ENCODE assay signal across 1 cellular context in the genomic region with DNA sequence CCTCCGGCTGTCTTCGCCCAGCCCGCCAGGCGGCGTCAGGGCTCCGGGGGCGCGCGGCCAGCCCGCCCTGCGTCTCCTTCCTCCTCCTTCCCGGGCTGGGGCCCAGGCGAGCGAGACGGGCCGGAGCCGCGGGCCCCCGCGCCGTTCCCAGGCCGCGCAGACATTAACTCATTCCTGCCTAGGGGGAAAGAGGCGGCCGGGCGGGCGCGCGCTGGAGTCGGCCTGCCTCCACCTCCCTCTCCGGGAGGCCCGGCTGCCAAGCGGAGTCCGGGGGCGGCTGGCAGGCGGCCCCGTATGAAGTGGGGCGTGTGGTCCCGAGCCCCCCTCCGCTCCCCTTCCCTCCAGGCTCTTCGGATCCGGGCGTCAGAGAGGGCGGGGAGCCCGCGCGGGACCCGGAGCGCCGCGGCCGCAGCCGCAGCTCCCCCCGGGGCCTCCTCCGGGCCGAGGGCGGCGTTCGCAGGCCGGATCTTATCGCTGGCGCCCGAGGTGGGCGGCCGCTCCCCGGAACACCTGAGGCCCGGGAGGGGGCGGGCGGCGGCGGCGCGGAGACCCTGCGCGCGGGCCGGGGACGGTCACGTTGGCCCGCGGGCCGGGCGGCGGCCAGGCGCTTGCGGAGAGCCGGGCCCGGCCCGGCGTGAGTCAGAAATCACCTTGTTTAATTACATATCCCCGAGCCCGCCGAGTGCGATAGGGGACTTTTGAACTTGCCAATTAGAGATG.
TF ChIP-seq lines count a peak whose summit lies in the region.

No MANE protein-coding gene starts in this region.

TF ChIP-seq in K562, 482 proteins besides CTCF, POLR2A, EP300 and RAD21 (continued from another document):
- TF ChIP-seq ZNF507 (tag; conservative IDR thresholded peaks at IDR 0.05) (no peak), TAF1 (IDR thresholded peaks at IDR 0.05; ENCODE audit: control insufficient read depth, extremely low read depth, insufficient read depth, low read length, severe bottlenecking) (peak; percentile 65), PTRF (tag; IDR thresholded peaks at IDR 0.05) (no peak), CTBP1 (IDR thresholded peaks at IDR 0.05; ENCODE audit: borderline replicate concordance) (peak; percentile 84), NFIX (CRISPR knock-in tag; IDR thresholded peaks at IDR 0.05; ENCODE audit: low read depth) (no peak), HNRNPL (IDR thresholded peaks at IDR 0.05; ENCODE audit: low read depth, low read length) (0 out of 2 replicates have a peak, but pooled peaks have one; percentile 61), MTA3 (IDR thresholded peaks at IDR 0.05; ENCODE audit: borderline replicate concordance) (peak; percentile 48; the same call in 1 of the 2 replicates), GTF2E2 (tag; IDR thresholded peaks at IDR 0.05) (no peak; the same call in 1 of the 2 replicates), KDM1A (IDR thresholded peaks at IDR 0.05) (no peak), IFI16 (CRISPR knock-in tag; IDR thresholded peaks at IDR 0.05) (no peak), VEZF1 (CRISPR knock-in tag; IDR thresholded peaks at IDR 0.05) (peak; percentile 84), ZNF384 (IDR thresholded peaks at IDR 0.05; ENCODE audit: low read depth, low read length) (peak; percentile 23; the same call in 1 of the 2 replicates), HNRNPLL (IDR thresholded peaks at IDR 0.05; ENCODE audit: low read depth, low read length, poor library complexity, severe bottlenecking) (peak; percentile 15), HINFP (tag; conservative IDR thresholded peaks at IDR 0.05; ENCODE audit: low read depth) (no peak), BHLHE40 (IDR thresholded peaks at IDR 0.05; ENCODE audit: low read length) (0 out of 2 replicates have a peak, but pooled peaks have one; percentile 34), RBM34 (IDR thresholded peaks at IDR 0.05; ENCODE audit: borderline replicate concordance, insufficient read depth, low read length) (no peak), SAFB2 (IDR thresholded peaks at IDR 0.05; ENCODE audit: borderline replicate concordance, low read depth, low read length, severe bottlenecking) (no peak), TRIM24 (IDR thresholded peaks at IDR 0.05) (no peak), BDP1 (IDR thresholded peaks at IDR 0.05; ENCODE audit: insufficient read depth, insufficient read length) (no peak), ZNF431 (CRISPR knock-in tag; IDR thresholded peaks at IDR 0.05) (no peak), DPF2 (IDR thresholded peaks at IDR 0.05) (no peak), ZNF24 (IDR thresholded peaks at IDR 0.05) (no peak), FOSL1 (tag; conservative IDR thresholded peaks at IDR 0.05) (peak; percentile 26; the same call in 1 of the 2 replicates), CREB3 (tag; conservative IDR thresholded peaks at IDR 0.05; ENCODE audit: low read depth) (no peak), SRF (CRISPR knock-in tag; IDR thresholded peaks at IDR 0.05) (0 out of 4 replicates have a peak, but pooled peaks of 1 of the 2 experiments have one; percentile 32)
- TF ChIP-seq, protein P1, sequence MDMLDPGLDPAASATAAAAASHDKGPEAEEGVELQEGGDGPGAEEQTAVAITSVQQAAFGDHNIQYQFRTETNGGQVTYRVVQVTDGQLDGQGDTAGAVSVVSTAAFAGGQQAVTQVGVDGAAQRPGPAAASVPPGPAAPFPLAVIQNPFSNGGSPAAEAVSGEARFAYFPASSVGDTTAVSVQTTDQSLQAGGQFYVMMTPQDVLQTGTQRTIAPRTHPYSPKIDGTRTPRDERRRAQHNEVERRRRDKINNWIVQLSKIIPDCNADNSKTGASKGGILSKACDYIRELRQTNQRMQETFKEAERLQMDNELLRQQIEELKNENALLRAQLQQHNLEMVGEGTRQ (CRISPR knock-in tag; IDR thresholded peaks at IDR 0.05): no peak
- TF ChIP-seq, protein P2, sequence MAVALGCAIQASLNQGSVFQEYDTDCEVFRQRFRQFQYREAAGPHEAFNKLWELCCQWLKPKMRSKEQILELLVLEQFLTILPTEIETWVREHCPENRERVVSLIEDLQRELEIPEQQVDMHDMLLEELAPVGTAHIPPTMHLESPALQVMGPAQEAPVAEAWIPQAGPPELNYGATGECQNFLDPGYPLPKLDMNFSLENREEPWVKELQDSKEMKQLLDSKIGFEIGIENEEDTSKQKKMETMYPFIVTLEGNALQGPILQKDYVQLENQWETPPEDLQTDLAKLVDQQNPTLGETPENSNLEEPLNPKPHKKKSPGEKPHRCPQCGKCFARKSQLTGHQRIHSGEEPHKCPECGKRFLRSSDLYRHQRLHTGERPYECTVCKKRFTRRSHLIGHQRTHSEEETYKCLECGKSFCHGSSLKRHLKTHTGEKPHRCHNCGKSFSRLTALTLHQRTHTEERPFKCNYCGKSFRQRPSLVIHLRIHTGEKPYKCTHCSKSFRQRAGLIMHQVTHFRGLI (CRISPR knock-in tag; IDR thresholded peaks at IDR 0.05): no peak
